ENCODE assay signal across 26 cellular contexts in genomic region chr6:21229061-21229460, GRCh38.
DNase-seq lines count a peak whose midpoint lies in the region.
"Had no signal": no experiment of that assay in that cellular context is flagged by ENCODE, and none has a peak within 500 bp of the region (broad histone marks: within the 10 kb centered on the region; RNA-seq: fewer than 3 reads in every experiment).

No MANE protein-coding gene starts in this region.

- peak; percentile 20 for DNase-seq in SIG-M5 treated with dmso at 0.1 percent for 504 hours (lab: John Stamatoyannopoulos, UW; ENCODE audit: unreplicated experiment)
- DNase-seq in SIG-M5 (lab: John Stamatoyannopoulos, UW) = no peak
- peak; percentile 12 for DNase-seq in astrocyte of the hippocampus (ENCODE audit: low read depth, low spot score)
- DNase-seq in left kidney (ENCODE audit: low read depth, low spot score) = peak; percentile 83
- no peak for DNase-seq in MG63
- no peak for DNase-seq in SHP77 treated with DMSO at 0.1 percent for 48 hours (lab: John Stamatoyannopoulos, UW)
- no peak for DNase-seq in NCI-H1105 treated with DMSO at 0.1 percent for 48 hours (lab: John Stamatoyannopoulos, UW)
- DNase-seq in activated T-helper 1 cell treated with anti-CD3 and anti-CD28 coated beads, Interleukin-12 subunit alpha, Interleukin-12 subunit beta, Interleukin-2, Interleukin-4 antibody, amounts not matched to agents 30 ng/mL and 10 ng/mL and 1 ng/mL, durations not matched to agents 14 hours and 24 hours and 36 hours (ENCODE audit: low spot score) = no peak
- DNase-seq: activated naive CD4-positive, alpha-beta T cell; activated T-cell treated with anti-CD3 and anti-CD28 coated beads, Interleukin-2, amount 50 U/mL, for 48 hours; body of pancreas; Caco-2; DMS79; gastrocnemius medialis; Kasumi-1; left cardiac atrium; NCI-H1092; NCI-H187; NCI-H2171; NCI-H510A; sigmoid colon; stimulated activated CD4-positive, alpha-beta T cell treated with anti-CD3 and anti-CD28 coated beads, Interleukin-4, amount 100 ng/mL, for 4 hours; T-helper 17 cell had no signal

- H3K36me3 Mint-ChIP-seq in activated T-helper 1 cell treated with anti-CD3 and anti-CD28 coated beads, Interleukin-12 subunit alpha, Interleukin-12 subunit beta, Interleukin-2, Interleukin-4 antibody, amounts not matched to agents 30 ng/mL and 10 ng/mL and 1 ng/mL, durations not matched to agents 14 hours and 24 hours and 36 hours (ENCODE audit: low read depth) = peaks cover 16% of the 10 kb centered on the region

- no peak overlapping the region for H3K27ac Mint-ChIP-seq in activated T-helper 1 cell treated with anti-CD3 and anti-CD28 coated beads, Interleukin-12 subunit alpha, Interleukin-12 subunit beta, Interleukin-2, Interleukin-4 antibody, amounts not matched to agents 30 ng/mL and 10 ng/mL and 1 ng/mL, durations not matched to agents 14 hours and 24 hours and 36 hours
- H3K27ac Mint-ChIP-seq: dendritic cell treated with granulocyte-macrophage colony-stimulating factor and Interleukin-4, amounts not matched to agents 40 ng/mL and 50 ng/mL, for 4 days; memory B cell; T-helper 17 cell had no signal

- intact Hi-C loops in activated T-helper 1 cell treated with anti-CD3 and anti-CD28 coated beads, Interleukin-12 subunit alpha, Interleukin-12 subunit beta, Interleukin-2, Interleukin-4 antibody, amounts not matched to agents 30 ng/mL and 10 ng/mL and 1 ng/mL, durations not matched to agents 14 hours and 24 hours and 36 hours (cut with micrococcal nuclease) = no loop called here

- no peaks in the 10 kb centered on the region for H3K36me3 ChIP-seq in MG63
- H3K36me3 ChIP-seq: neutrophil had no signal

- no peaks in the 10 kb centered on the region for H3K27me3 Mint-ChIP-seq in activated T-helper 1 cell treated with anti-CD3 and anti-CD28 coated beads, Interleukin-12 subunit alpha, Interleukin-12 subunit beta, Interleukin-2, Interleukin-4 antibody, amounts not matched to agents 30 ng/mL and 10 ng/mL and 1 ng/mL, durations not matched to agents 14 hours and 24 hours and 36 hours (ENCODE audit: insufficient read depth)
- H3K27me3 Mint-ChIP-seq: dendritic cell treated with granulocyte-macrophage colony-stimulating factor and Interleukin-4, amounts not matched to agents 40 ng/mL and 50 ng/mL, for 4 days; memory B cell; T-helper 17 cell had no signal

- no peaks in the 10 kb centered on the region for H3K4me1 Mint-ChIP-seq in activated T-helper 1 cell treated with anti-CD3 and anti-CD28 coated beads, Interleukin-12 subunit alpha, Interleukin-12 subunit beta, Interleukin-2, Interleukin-4 antibody, amounts not matched to agents 30 ng/mL and 10 ng/mL and 1 ng/mL, durations not matched to agents 14 hours and 24 hours and 36 hours (ENCODE audit: low read depth)
- H3K4me1 Mint-ChIP-seq: memory B cell, T-helper 17 cell had no signal

- H3K9me3 ChIP-seq in MG63 = no peaks in the 10 kb centered on the region
- H3K9me3 ChIP-seq: body of pancreas, Caco-2, gastrocnemius medialis, neutrophil, sigmoid colon had no signal

- no peak overlapping the region for H3K4me3 Mint-ChIP-seq in activated T-helper 1 cell treated with anti-CD3 and anti-CD28 coated beads, Interleukin-12 subunit alpha, Interleukin-12 subunit beta, Interleukin-2, Interleukin-4 antibody, amounts not matched to agents 30 ng/mL and 10 ng/mL and 1 ng/mL, durations not matched to agents 14 hours and 24 hours and 36 hours
- H3K4me3 Mint-ChIP-seq: dendritic cell treated with granulocyte-macrophage colony-stimulating factor and Interleukin-4, amounts not matched to agents 40 ng/mL and 50 ng/mL, for 4 days; memory B cell; T-helper 17 cell had no signal

- no peaks in the 10 kb centered on the region for H3K27me3 ChIP-seq in MG63
- H3K27me3 ChIP-seq: body of pancreas, gastrocnemius medialis, neutrophil, sigmoid colon had no signal

- no peaks in the 10 kb centered on the region for H3K9me3 Mint-ChIP-seq in activated T-helper 1 cell treated with anti-CD3 and anti-CD28 coated beads, Interleukin-12 subunit alpha, Interleukin-12 subunit beta, Interleukin-2, Interleukin-4 antibody, amounts not matched to agents 30 ng/mL and 10 ng/mL and 1 ng/mL, durations not matched to agents 14 hours and 24 hours and 36 hours

- no peak overlapping the region for H3K4me3 ChIP-seq in MG63
- H3K4me3 ChIP-seq: body of pancreas, gastrocnemius medialis, sigmoid colon had no signal

Comparison
In these comparisons a context has a peak if more than half of its experiments do, and no peak if none do; other contexts are left out.
1. DNase-seq: peak in SIG-M5 treated with dmso at 0.1 percent for 504 hours (single experiment), astrocyte of the hippocampus (single experiment) and left kidney (single experiment); none in SIG-M5 (single experiment), MG63 (single experiment), SHP77 treated with DMSO at 0.1 percent for 48 hours (single experiment), NCI-H1105 treated with DMSO at 0.1 percent for 48 hours (single experiment) and activated T-helper 1 cell treated with anti-CD3 and anti-CD28 coated beads, Interleukin-12 subunit alpha, Interleukin-12 subunit beta, Interleukin-2, Interleukin-4 antibody, amounts not matched to agents 30 ng/mL and 10 ng/mL and 1 ng/mL, durations not matched to agents 14 hours and 24 hours and 36 hours (single experiment).